13 cellular contexts compared by ENCODE assay signal in the genomic region with DNA sequence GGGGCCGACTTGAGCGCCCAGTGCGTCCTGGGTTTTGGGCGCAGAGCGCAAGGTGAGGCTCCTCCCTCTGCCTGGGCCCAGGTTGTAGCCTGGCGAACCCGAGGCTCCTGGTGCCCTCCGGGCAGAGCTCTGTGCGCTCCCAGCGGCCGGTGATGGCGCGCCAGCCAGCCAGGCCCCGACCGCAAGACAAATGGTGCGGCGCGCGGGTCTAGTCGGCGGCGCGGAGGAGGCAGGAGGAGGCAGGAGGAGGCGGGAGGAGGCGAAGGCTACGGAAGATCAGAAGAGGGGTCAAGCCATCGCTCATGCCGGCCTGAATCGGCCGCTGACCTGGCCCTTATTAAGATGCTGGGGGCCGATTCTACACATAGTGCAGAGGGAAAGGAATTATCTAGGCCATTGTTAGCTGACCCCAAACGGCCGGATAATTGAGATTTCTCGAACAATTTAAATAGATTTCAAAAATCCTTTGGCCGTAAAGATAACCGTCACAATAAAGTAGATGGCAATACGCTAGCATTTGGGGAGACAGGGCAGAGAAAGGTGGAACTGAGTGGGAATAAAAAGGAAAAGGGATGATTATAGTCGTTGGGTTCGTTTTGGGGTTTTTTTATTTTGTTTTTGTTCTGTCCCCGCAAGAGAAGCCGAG. TPM values are rescaled to one million over a fixed set of nuclear protein-coding genes. Genes with fewer than 3 reads are reported as not detected.
DNase-seq lines count a peak whose midpoint lies in the region; ATAC-seq and TF ChIP-seq lines count a peak whose summit lies in the region.
"Had no signal": no experiment of that assay in that cellular context is flagged by ENCODE, and none has a peak within 500 bp of the region (broad histone marks: within the 10 kb centered on the region; RNA-seq: fewer than 3 reads in every experiment).

No MANE protein-coding gene starts in this region.

- peaks cover 0 to 24% (median 19%) of the 10 kb centered on the region in 4 donors for H3K4me1 ChIP-seq in sigmoid colon

- H3K36me3 ChIP-seq in sigmoid colon, result no peaks in the 10 kb centered on the region

- peaks cover 100% of the 10 kb centered on the region for H3K27me3 Mint-ChIP-seq in progenitor cell of endocrine pancreas

- H3K9me3 ChIP-seq in sigmoid colon, result no peaks in the 10 kb centered on the region

- TF ChIP-seq EP300 in sigmoid colon (IDR thresholded peaks at IDR 0.05), result no peak

- intact Hi-C loops in left cardiac atrium (cut with DNase I) (loop anchor here in 1 of 2 donors (5.0 to 10.0 kb wide), 2 partner anchors 44 to 72 kb away; no protein-coding TSS in a partner anchor), sigmoid colon (cut with DNase I) (no loop called here), lower leg skin (cut with DNase I; ENCODE audit: low total_unique reads) (no loop called here)

- no peak overlapping the region for H3K4me3 ChIP-seq in sigmoid colon
- H3K4me3 ChIP-seq in lower leg skin (ENCODE audit: low read depth, poor library complexity, severe bottlenecking), result no peak overlapping the region
- H3K4me3 ChIP-seq: PC-9 had no signal

- TF ChIP-seq CTCF in GM13976 (IDR thresholded peaks at IDR 0.05; ENCODE audit: borderline replicate concordance, control extremely low read depth, extremely low read depth, insufficient read depth, missing control alignments) (no peak), progenitor cell of endocrine pancreas (IDR thresholded peaks at IDR 0.05; ENCODE audit: unreplicated experiment) (peak; percentile 66), sigmoid colon (IDR thresholded peaks at IDR 0.05) (no peak), lower leg skin (IDR thresholded peaks at IDR 0.05) (no peak)

- H3K9me3 Mint-ChIP-seq in progenitor cell of endocrine pancreas (ENCODE audit: low read depth), result no peaks in the 10 kb centered on the region
- H3K9me3 Mint-ChIP-seq: dendritic cell treated with granulocyte-macrophage colony-stimulating factor and Interleukin-4, amounts not matched to agents 40 ng/mL and 50 ng/mL, for 4 days had no signal

- no peaks in the 10 kb centered on the region for H3K36me3 Mint-ChIP-seq in progenitor cell of endocrine pancreas (ENCODE audit: insufficient read depth)

- TF ChIP-seq POLR2A in sigmoid colon (IDR thresholded peaks at IDR 0.05) (no peak), lower leg skin (IDR thresholded peaks at IDR 0.05) (no peak)

- H3K27ac ChIP-seq in sigmoid colon, result peak overlapping the region in 1 of 4 donors; percentile 88
- H3K27ac ChIP-seq: PC-9 had no signal

- 6 to 12% methylated on average over 41 of the region's 41 CpGs for WGBS in sigmoid colon, 2 donors
- WGBS in lower leg skin, 2 donors, result 19 to 29% methylated on average over 41 of the region's 41 CpGs

- peaks cover 8% of the 10 kb centered on the region for H3K4me1 Mint-ChIP-seq in progenitor cell of endocrine pancreas (ENCODE audit: low read depth)

- no peak overlapping the region for H3K4me3 Mint-ChIP-seq in progenitor cell of endocrine pancreas (ENCODE audit: low read depth)
- H3K4me3 Mint-ChIP-seq: dendritic cell treated with granulocyte-macrophage colony-stimulating factor and Interleukin-4, amounts not matched to agents 40 ng/mL and 50 ng/mL, for 4 days had no signal

- peaks cover 58 to 100% (median 98%) of the 10 kb centered on the region in 3 donors for H3K27me3 ChIP-seq in sigmoid colon

- ATAC-seq in SK-N-SH treated with all-trans-retinoic acid at 6 μM for 48 hours (peak; percentile 68), left cardiac atrium (peak; percentile 24 to 42)

- H3K27ac Mint-ChIP-seq in progenitor cell of endocrine pancreas, result no peak overlapping the region
- H3K27ac Mint-ChIP-seq: dendritic cell treated with granulocyte-macrophage colony-stimulating factor and Interleukin-4, amounts not matched to agents 40 ng/mL and 50 ng/mL, for 4 days had no signal

- in situ Hi-C loops in GM13976 (cut with MboI; ENCODE audit: low sequenced_read_pairs, unreplicated experiment), result loop anchor here (25.0 kb wide), 1 partner anchor 941 kb away; a partner anchor contains a TSS

- DNase-seq in GM13976 (ENCODE audit: low spot score) (peak; percentile 15), left cardiac atrium (no peak), progenitor cell of endocrine pancreas (ENCODE audit: low spot score, unreplicated experiment) (peak; percentile 54), sigmoid colon (no peak), lower leg skin (ENCODE audit: low spot score in 2 of 2) (no peak), GOT3 (lab: John Stamatoyannopoulos, UW) (no peak)
- DNase-seq: activated effector memory CD4-positive, alpha-beta T cell treated with Interleukin-2 at 50 U/mL for 16 hours; DND-41; KBM-7; NCI-H2171; PC-9 had no signal

TF ChIP-seq in SK-N-SH treated with all-trans-retinoic acid at 6 μM for 48 hours, 23 proteins besides CTCF, POLR2A, EP300 and RAD21 (continues in another document):
- TF ChIP-seq, protein P1, sequence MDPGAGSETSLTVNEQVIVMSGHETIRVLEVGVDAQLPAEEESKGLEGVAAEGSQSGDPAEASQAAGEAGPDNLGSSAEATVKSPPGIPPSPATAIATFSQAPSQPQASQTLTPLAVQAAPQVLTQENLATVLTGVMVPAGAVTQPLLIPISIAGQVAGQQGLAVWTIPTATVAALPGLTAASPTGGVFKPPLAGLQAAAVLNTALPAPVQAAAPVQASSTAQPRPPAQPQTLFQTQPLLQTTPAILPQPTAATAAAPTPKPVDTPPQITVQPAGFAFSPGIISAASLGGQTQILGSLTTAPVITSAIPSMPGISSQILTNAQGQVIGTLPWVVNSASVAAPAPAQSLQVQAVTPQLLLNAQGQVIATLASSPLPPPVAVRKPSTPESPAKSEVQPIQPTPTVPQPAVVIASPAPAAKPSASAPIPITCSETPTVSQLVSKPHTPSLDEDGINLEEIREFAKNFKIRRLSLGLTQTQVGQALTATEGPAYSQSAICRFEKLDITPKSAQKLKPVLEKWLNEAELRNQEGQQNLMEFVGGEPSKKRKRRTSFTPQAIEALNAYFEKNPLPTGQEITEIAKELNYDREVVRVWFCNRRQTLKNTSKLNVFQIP (CRISPR knock-in tag; IDR thresholded peaks at IDR 0.05; ENCODE audit: borderline replicate concordance, low read depth), result no peak
- TF ChIP-seq ISL1 (CRISPR knock-in tag; IDR thresholded peaks at IDR 0.05) (no peak), ARNTL (CRISPR knock-in tag; IDR thresholded peaks at IDR 0.05; ENCODE audit: borderline replicate concordance, low read depth) (no peak), ZNF8 (CRISPR knock-in tag; IDR thresholded peaks at IDR 0.05) (no peak), ZFP30 (CRISPR knock-in tag; IDR thresholded peaks at IDR 0.05) (no peak), ZNF565 (CRISPR knock-in tag; conservative IDR thresholded peaks at IDR 0.05; ENCODE audit: low read depth) (no peak), SNAI2 (CRISPR knock-in tag; IDR thresholded peaks at IDR 0.05) (no peak), RARB (CRISPR knock-in tag; IDR thresholded peaks at IDR 0.05) (no peak), TCF4 (CRISPR knock-in tag; IDR thresholded peaks at IDR 0.05; ENCODE audit: borderline replicate concordance) (no peak), PPARA (CRISPR knock-in tag; IDR thresholded peaks at IDR 0.05; ENCODE audit: borderline replicate concordance) (no peak), ZNF70 (CRISPR knock-in tag; IDR thresholded peaks at IDR 0.05) (no peak), GLIS3 (CRISPR knock-in tag; IDR thresholded peaks at IDR 0.05) (no peak)
- TF ChIP-seq, protein P2, sequence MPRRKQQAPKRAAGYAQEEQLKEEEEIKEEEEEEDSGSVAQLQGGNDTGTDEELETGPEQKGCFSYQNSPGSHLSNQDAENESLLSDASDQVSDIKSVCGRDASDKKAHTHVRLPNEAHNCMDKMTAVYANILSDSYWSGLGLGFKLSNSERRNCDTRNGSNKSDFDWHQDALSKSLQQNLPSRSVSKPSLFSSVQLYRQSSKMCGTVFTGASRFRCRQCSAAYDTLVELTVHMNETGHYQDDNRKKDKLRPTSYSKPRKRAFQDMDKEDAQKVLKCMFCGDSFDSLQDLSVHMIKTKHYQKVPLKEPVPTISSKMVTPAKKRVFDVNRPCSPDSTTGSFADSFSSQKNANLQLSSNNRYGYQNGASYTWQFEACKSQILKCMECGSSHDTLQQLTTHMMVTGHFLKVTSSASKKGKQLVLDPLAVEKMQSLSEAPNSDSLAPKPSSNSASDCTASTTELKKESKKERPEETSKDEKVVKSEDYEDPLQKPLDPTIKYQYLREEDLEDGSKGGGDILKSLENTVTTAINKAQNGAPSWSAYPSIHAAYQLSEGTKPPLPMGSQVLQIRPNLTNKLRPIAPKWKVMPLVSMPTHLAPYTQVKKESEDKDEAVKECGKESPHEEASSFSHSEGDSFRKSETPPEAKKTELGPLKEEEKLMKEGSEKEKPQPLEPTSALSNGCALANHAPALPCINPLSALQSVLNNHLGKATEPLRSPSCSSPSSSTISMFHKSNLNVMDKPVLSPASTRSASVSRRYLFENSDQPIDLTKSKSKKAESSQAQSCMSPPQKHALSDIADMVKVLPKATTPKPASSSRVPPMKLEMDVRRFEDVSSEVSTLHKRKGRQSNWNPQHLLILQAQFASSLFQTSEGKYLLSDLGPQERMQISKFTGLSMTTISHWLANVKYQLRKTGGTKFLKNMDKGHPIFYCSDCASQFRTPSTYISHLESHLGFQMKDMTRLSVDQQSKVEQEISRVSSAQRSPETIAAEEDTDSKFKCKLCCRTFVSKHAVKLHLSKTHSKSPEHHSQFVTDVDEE (CRISPR knock-in tag; IDR thresholded peaks at IDR 0.05), result no peak
- TF ChIP-seq, protein P3, sequence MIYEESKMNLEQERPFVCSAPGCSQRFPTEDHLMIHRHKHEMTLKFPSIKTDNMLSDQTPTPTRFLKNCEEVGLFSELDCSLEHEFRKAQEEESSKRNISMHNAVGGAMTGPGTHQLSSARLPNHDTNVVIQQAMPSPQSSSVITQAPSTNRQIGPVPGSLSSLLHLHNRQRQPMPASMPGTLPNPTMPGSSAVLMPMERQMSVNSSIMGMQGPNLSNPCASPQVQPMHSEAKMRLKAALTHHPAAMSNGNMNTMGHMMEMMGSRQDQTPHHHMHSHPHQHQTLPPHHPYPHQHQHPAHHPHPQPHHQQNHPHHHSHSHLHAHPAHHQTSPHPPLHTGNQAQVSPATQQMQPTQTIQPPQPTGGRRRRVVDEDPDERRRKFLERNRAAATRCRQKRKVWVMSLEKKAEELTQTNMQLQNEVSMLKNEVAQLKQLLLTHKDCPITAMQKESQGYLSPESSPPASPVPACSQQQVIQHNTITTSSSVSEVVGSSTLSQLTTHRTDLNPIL (CRISPR knock-in tag; IDR thresholded peaks at IDR 0.05; ENCODE audit: low read depth), result no peak

RNA-seq across cellular contexts. Expression of a gene that starts 2.8 kb away (rescaled TPM):
- total RNA-seq in left cardiac atrium, result 100 to 1,000 TPM; 116 to 236 TPM
- not detected in 2 replicates for total RNA-seq in progenitor cell of endocrine pancreas
- not detected for total RNA-seq in sigmoid colon
- not detected for polyA plus RNA-seq in sigmoid colon
- 1 to 10 TPM in 2 of 4 donors, under 1 TPM in 1, not detected in 1; 0.65 to 1.2 (median 1.1) TPM for total RNA-seq in lower leg skin
- total RNA-seq: PC-9 had no signal

Comparison
In these comparisons a context has a peak if more than half of its experiments do, and no peak if none do; other contexts are left out.
1. DNase-seq: peak in GM13976 (single experiment) and progenitor cell of endocrine pancreas (single experiment); none in left cardiac atrium (single experiment), sigmoid colon (single experiment), lower leg skin (0 of 2) and GOT3 (single experiment).
2. RNA of a gene that starts 2.8 kb away (total RNA-seq): 116 to 236 TPM in left cardiac atrium; 0.65 to 1.2 TPM in lower leg skin, not detected in progenitor cell of endocrine pancreas and not detected in sigmoid colon; every median in the first group is over 10 times any median in the second.